Comparison of ENCODE assay signal across 2 cellular contexts in genomic region chr9:5708414-5708813, GRCh38.
TF ChIP-seq lines count a peak whose summit lies in the region.

No MANE protein-coding gene starts in this region.

TF ChIP-seq in HepG2, 621 proteins besides CTCF, POLR2A, EP300 and RAD21:
- TF ChIP-seq KMT2A (CRISPR knock-in tag; IDR thresholded peaks at IDR 0.05) (no peak), ZNF317 (CRISPR knock-in tag; IDR thresholded peaks at IDR 0.05) (peak; percentile 100)

TF ChIP-seq in K562, 482 proteins besides CTCF, POLR2A, EP300 and RAD21:
- no peak for TF ChIP-seq PCBP1 (IDR thresholded peaks at IDR 0.05; ENCODE audit: low read depth, low read length, poor library complexity, severe bottlenecking)
- no peak for TF ChIP-seq ZNF224 (CRISPR knock-in tag; IDR thresholded peaks at IDR 0.05)
- no peak for TF ChIP-seq ZNF263 (CRISPR knock-in tag; IDR thresholded peaks at IDR 0.05; ENCODE audit: borderline replicate concordance)
- TF ChIP-seq ETS1 (conservative IDR thresholded peaks at IDR 0.05; ENCODE audit: control insufficient read depth, low read depth, low read length) = no peak
- no peak for TF ChIP-seq CHAMP1 (IDR thresholded peaks at IDR 0.05)
- peak; percentile 87 for TF ChIP-seq CBX5 (IDR thresholded peaks at IDR 0.05; ENCODE audit: borderline replicate concordance, low read depth)
- peak; percentile 74 for TF ChIP-seq TRIM28 (IDR thresholded peaks at IDR 0.05)
- TF ChIP-seq, protein P1, sequence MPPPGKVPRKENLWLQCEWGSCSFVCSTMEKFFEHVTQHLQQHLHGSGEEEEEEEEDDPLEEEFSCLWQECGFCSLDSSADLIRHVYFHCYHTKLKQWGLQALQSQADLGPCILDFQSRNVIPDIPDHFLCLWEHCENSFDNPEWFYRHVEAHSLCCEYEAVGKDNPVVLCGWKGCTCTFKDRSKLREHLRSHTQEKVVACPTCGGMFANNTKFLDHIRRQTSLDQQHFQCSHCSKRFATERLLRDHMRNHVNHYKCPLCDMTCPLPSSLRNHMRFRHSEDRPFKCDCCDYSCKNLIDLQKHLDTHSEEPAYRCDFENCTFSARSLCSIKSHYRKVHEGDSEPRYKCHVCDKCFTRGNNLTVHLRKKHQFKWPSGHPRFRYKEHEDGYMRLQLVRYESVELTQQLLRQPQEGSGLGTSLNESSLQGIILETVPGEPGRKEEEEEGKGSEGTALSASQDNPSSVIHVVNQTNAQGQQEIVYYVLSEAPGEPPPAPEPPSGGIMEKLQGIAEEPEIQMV (tag; conservative IDR thresholded peaks at IDR 0.05; ENCODE audit: low read depth) = no peak
- TF ChIP-seq ELF4 (CRISPR knock-in tag; IDR thresholded peaks at IDR 0.05) = no peak
- TF ChIP-seq CBX1 (IDR thresholded peaks at IDR 0.05; ENCODE audit: low read depth) = peak; percentile 44; the same call in 1 of the 2 replicates
- TF ChIP-seq, protein P2, sequence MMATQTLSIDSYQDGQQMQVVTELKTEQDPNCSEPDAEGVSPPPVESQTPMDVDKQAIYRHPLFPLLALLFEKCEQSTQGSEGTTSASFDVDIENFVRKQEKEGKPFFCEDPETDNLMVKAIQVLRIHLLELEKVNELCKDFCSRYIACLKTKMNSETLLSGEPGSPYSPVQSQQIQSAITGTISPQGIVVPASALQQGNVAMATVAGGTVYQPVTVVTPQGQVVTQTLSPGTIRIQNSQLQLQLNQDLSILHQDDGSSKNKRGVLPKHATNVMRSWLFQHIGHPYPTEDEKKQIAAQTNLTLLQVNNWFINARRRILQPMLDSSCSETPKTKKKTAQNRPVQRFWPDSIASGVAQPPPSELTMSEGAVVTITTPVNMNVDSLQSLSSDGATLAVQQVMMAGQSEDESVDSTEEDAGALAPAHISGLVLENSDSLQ (IDR thresholded peaks at IDR 0.05) = peak; percentile 18; the same call in 1 of the 2 replicates
- TF ChIP-seq CBX3 (IDR thresholded peaks at IDR 0.05; ENCODE audit: borderline replicate concordance in 1 of 2, low read length in 2 of 2) = peak in 1 of 2 experiments; percentile 89; a peak in 2 of 3 replicates
- TF ChIP-seq SIX5 (IDR thresholded peaks at IDR 0.05; ENCODE audit: borderline replicate concordance in 1 of 2, insufficient read depth in 1 of 2, low read depth in 1 of 2, low read length in 2 of 2) = no peak
- peak in 1 of 2 experiments; percentile 34; a peak in 1 of 4 replicates for TF ChIP-seq TRIM24 (IDR thresholded peaks at IDR 0.05)
